ENCODE assay signal across 8 cellular contexts in the genomic region with DNA sequence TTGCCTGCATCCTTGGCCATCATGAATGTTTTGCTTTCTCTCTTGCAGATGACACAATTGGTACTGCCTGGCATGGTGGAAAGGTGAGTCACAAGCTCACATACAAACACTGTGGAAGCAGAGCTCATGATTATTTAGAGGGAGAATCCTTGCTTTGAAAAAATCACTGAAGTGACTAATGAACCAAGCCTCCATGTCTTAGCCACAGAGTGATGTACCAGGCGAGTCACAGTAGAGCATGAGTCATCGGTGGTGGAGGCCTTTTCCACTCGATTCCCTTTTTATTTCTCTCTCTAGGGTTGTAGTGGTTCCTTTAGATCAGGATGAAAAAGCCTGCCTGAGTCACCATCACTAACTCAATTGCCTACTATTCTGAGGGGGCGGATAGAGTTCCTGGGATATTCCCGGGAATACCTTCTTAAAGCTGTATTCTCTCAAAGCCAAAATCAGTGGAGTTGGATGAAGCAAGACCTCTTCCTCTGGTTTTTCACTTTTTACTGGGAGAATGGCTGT. TPM values are rescaled to one million over a fixed set of nuclear protein-coding genes. Genes with fewer than 3 reads are reported as not detected.
DNase-seq lines count a peak whose midpoint lies in the region; ATAC-seq, FAIRE-seq and TF ChIP-seq lines count a peak whose summit lies in the region.

No MANE protein-coding gene starts in this region.

- ATAC-seq in psoas muscle, result peak; percentile 99 to 100 (median 100)

- peak overlapping the region; percentile 80 for H3K27ac ChIP-seq in psoas muscle
- H3K27ac ChIP-seq in H9 (ENCODE audit: insufficient read length, low read depth, low read length), result no peak overlapping the region
- no peak overlapping the region for H3K27ac ChIP-seq in colonic mucosa

- no peak overlapping the region for H2BK5ac ChIP-seq in H9 (ENCODE audit: insufficient read length, low read length)

- no peaks in the 10 kb centered on the region for H3K27me3 ChIP-seq in psoas muscle (ENCODE audit: insufficient read depth in 3 of 3, low read length in 2 of 3)
- H3K27me3 ChIP-seq in H9 (ENCODE audit: insufficient read depth, low read length), result no peaks in the 10 kb centered on the region
- H3K27me3 ChIP-seq in colonic mucosa, result no peaks in the 10 kb centered on the region

- H3K27me3 Mint-ChIP-seq in H9 (ENCODE audit: low read depth), result no peaks in the 10 kb centered on the region

- no peak overlapping the region for H2AFZ ChIP-seq in H9 (ENCODE audit: low read length)

- no peaks in the 10 kb centered on the region for H3K79me2 ChIP-seq in H9 (ENCODE audit: insufficient read depth, low read length)

- no peaks in the 10 kb centered on the region for H3K79me1 ChIP-seq in H9 (ENCODE audit: insufficient read depth, low read depth, low read length, poor library complexity, severe bottlenecking)

- no peak overlapping the region for H3K23ac ChIP-seq in H9 (ENCODE audit: insufficient read length, low read depth, low read length)

- H3K4me1 ChIP-seq in psoas muscle, result peaks cover 71% of the 10 kb centered on the region
- no peaks in the 10 kb centered on the region for H3K4me1 ChIP-seq in H9 (ENCODE audit: insufficient read depth, low read length)
- no peaks in the 10 kb centered on the region for H3K4me1 ChIP-seq in colonic mucosa

- intact Hi-C loops in psoas muscle (cut with DNase I) (no loop called here), colonic mucosa (cut with DNase I) (no loop called here)

- no peak overlapping the region for H3K14ac ChIP-seq in H9 (ENCODE audit: insufficient read depth, low read length)

- no peak overlapping the region for H3K4me2 ChIP-seq in H9 (ENCODE audit: insufficient read depth, insufficient read length, low read length)

- no peaks in the 10 kb centered on the region for H3K9me3 Mint-ChIP-seq in H9

- peak; percentile 97 for DNase-seq in HFF-Myc (ENCODE audit: extremely low read depth, low read depth)
- peak; percentile 23 to 41 for DNase-seq in activated CD4-positive, alpha-beta T cell treated with anti-CD3 and anti-CD28 coated beads for 24 hours (ENCODE audit: low read depth in 2 of 2)
- peak; percentile 60 for DNase-seq in epidermal melanocyte (ENCODE audit: insufficient read length, low spot score)
- peak; percentile 30 to 59 for DNase-seq in psoas muscle
- no peak for DNase-seq in H9
- DNase-seq in central memory CD4-positive, alpha-beta T cell, result no peak
- DNase-seq in colonic mucosa, result no peak

- no peak overlapping the region for H3K18ac ChIP-seq in H9 (ENCODE audit: insufficient read length, low read depth, low read length)

- H3K9me3 ChIP-seq in psoas muscle (no peaks in the 10 kb centered on the region), H9 (ENCODE audit: control insufficient read depth, low read depth, low read length) (no peaks in the 10 kb centered on the region), colonic mucosa (no peaks in the 10 kb centered on the region)

- TF ChIP-seq CTCF in HFF-Myc (IDR thresholded peaks at IDR 0.05; ENCODE audit: low read depth, low read length, missing control alignments) (no peak), psoas muscle (IDR thresholded peaks at IDR 0.05) (no peak), H9 (conservative IDR thresholded peaks at IDR 0.05) (no peak), colonic mucosa (IDR thresholded peaks at IDR 0.05) (no peak)

- H4K20me1 ChIP-seq in H9 (ENCODE audit: control insufficient read depth, insufficient read depth, insufficient read length), result no peaks in the 10 kb centered on the region

- no peak overlapping the region for H4K8ac ChIP-seq in H9 (replicated peaks; ENCODE audit: insufficient read length, low read depth, low read length)

- H3K4ac ChIP-seq in H9 (ENCODE audit: low read depth, low read length), result no peak overlapping the region

- H3K56ac ChIP-seq in H9 (ENCODE audit: insufficient read length, low read depth, low read length), result no peak overlapping the region

- H3K4me3 ChIP-seq in HFF-Myc (replicated peaks; ENCODE audit: low read depth, low read length) (no peak overlapping the region), psoas muscle (peak overlapping the region; percentile 35), colonic mucosa (no peak overlapping the region)

- no peak overlapping the region for H2BK120ac ChIP-seq in H9 (ENCODE audit: low read depth, low read length, poor library complexity, severe bottlenecking)

- no peak overlapping the region for H2BK20ac ChIP-seq in H9 (ENCODE audit: low read depth, low read length, poor library complexity, severe bottlenecking)

- H2BK15ac ChIP-seq in H9 (ENCODE audit: low read depth, low read length), result no peak overlapping the region

- H3K23me2 ChIP-seq in H9 (ENCODE audit: insufficient read length, low read depth, low read length, poor library complexity, severe bottlenecking), result no peaks in the 10 kb centered on the region

- peaks cover 0 to 8% (median 0%) of the 10 kb centered on the region in 3 experiments; a peak in 2 of 7 replicates for H3K36me3 Mint-ChIP-seq in H9 (ENCODE audit: insufficient read depth in 1 of 3, low read depth in 3 of 3)

- H3K27ac Mint-ChIP-seq in H9, result peak overlapping the region in 1 of 3 experiments; percentile 83; a peak in 1 of 7 replicates

- H3K9ac ChIP-seq in H9 (ENCODE audit: extremely low read depth, insufficient read length, low read length) (no peak overlapping the region), colonic mucosa (ENCODE audit: low read depth in 2 of 2, low read length in 2 of 2) (no peak overlapping the region)

- no peak overlapping the region for H4K91ac ChIP-seq in H9 (ENCODE audit: insufficient read length, low read depth, low read length)

- 38 to 68% (median 39%) methylated on average over 5 of the region's 5 CpGs for WGBS in psoas muscle, 3 donors
- WGBS in H9 (ENCODE audit: extremely low coverage, insufficient read length, low lambda C conversion rate), result no CpG with 5 or more reads among the region's 5 CpGs

- H2BK12ac ChIP-seq in H9 (ENCODE audit: insufficient read length, low read depth, low read length), result no peak overlapping the region

- H3T11ph ChIP-seq in H9 (ENCODE audit: low read length), result no peak overlapping the region

- H4K5ac ChIP-seq in H9 (ENCODE audit: insufficient read length, low read depth, low read length), result no peak overlapping the region

- H3K4me3 Mint-ChIP-seq in H9, result no peak overlapping the region

- peaks cover 0 to 7% of the 10 kb centered on the region in 2 experiments; a peak in 1 of 4 replicates for H3K4me1 Mint-ChIP-seq in H9

- no peak overlapping the region for H2AK5ac ChIP-seq in H9 (ENCODE audit: insufficient read length, low read length)

- H3K36me3 ChIP-seq in psoas muscle (ENCODE audit: insufficient read depth in 1 of 2, low read depth in 1 of 2) (no peaks in the 10 kb centered on the region), colonic mucosa (no peaks in the 10 kb centered on the region)

- FAIRE-seq in A204.1 (lab: Jason Lieb, UNC), result peak; percentile 87

RNA-seq across cellular contexts. Expression of a gene that starts 49.6 kb away (rescaled TPM):
- total RNA-seq in psoas muscle (10 to 100 TPM; 27.4 to 43.1 (median 37.9) TPM), H9 (2021) (18.8 and 22.2 TPM in 2 replicates), colonic mucosa (10 to 100 TPM; 22.5 to 26.9 TPM)
- polyA plus RNA-seq in psoas muscle, result 10 to 100 TPM; 28.3 to 47.1 (median 28.8) TPM

Comparison
In these comparisons a context has a peak if more than half of its experiments do, and no peak if none do; other contexts are left out.
1. DNase-seq: peak in HFF-Myc (single experiment), activated CD4-positive, alpha-beta T cell treated with anti-CD3 and anti-CD28 coated beads for 24 hours (2 of 2), epidermal melanocyte (single experiment) and psoas muscle (2 of 2); none in H9 (single experiment), central memory CD4-positive, alpha-beta T cell (single experiment) and colonic mucosa (single experiment).